2 cellular contexts compared by ENCODE assay signal in genomic region chr9:136662326-136662655, GRCh38.
TF ChIP-seq lines count a peak whose summit lies in the region.

No MANE protein-coding gene starts in this region.

TF ChIP-seq in liver, 16 proteins besides CTCF, POLR2A, EP300 and RAD21:
- TF ChIP-seq JUND (IDR thresholded peaks at IDR 0.05) (no peak), TAF1 (conservative IDR thresholded peaks at IDR 0.05) (no peak), RXRA (IDR thresholded peaks at IDR 0.05) (no peak)

TF ChIP-seq in HepG2, 621 proteins besides CTCF, POLR2A, EP300 and RAD21:
- no peak for TF ChIP-seq IKZF4 (CRISPR knock-in tag; IDR thresholded peaks at IDR 0.05; ENCODE audit: borderline replicate concordance, low read depth, not compliant biosample characterization)
- TF ChIP-seq RELA (CRISPR knock-in tag; IDR thresholded peaks at IDR 0.05) = no peak
- TF ChIP-seq KLF13 (CRISPR knock-in tag; IDR thresholded peaks at IDR 0.05) = no peak
